ENCODE assay signal across 1 cellular context in the genomic region with DNA sequence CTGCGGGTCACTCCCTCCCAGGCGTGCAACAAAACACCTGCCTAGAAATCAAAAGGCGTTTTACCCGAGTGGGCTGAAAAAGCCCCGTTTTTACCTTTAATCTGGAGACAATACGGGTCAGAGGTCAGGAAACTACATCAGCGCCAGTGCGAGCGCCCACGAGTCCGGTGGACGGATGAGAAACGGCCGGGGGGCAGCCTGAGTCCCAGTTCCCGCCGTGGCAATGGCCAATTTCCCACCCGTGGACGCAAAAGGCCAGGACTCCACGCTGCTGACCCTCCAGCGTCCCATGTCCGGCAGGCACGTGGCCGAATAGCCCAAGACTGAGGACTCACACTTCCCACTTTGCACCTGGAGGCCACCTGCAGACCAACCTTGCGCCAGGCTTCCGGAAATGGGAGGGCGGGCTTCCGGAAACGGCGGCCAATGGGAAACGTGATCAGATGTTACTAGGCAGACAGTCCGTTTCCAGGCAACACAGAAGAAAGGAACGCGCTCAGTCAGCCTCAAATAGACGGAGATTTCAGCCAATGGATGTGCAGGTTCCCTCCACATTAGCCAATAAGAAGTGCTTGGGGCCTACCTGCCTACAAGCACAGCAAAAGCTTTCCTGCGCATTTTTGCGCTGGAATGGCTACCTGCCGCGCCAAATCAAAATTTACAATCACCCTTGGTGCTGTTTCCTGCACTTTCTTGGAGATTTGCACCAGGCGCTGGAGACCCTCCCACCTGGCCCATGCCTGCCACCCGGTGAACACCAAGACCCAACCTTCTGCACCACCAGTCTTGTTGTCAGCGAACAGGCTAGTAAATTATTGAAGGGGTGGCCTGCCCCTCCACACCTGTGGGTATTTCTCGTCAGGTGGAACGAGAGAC.
TF ChIP-seq lines count a peak whose summit lies in the region.

No MANE protein-coding gene starts in this region.

TF ChIP-seq in HEK293T, 16 proteins besides CTCF, POLR2A, EP300 and RAD21 (continued from another document):
- TF ChIP-seq PKNOX1 (IDR thresholded peaks at IDR 0.05), result peak; percentile 61
